Comparison of ENCODE assay signal across 11 cellular contexts in genomic region chr12:124685689-124685993, GRCh38.
DNase-seq lines count a peak whose midpoint lies in the region; ATAC-seq, FAIRE-seq and TF ChIP-seq lines count a peak whose summit lies in the region.
"Had no signal": no experiment of that assay in that cellular context is flagged by ENCODE, and none has a peak within 500 bp of the region (broad histone marks: within the 10 kb centered on the region; RNA-seq: fewer than 3 reads in every experiment).

No MANE protein-coding gene starts in this region.

- TF ChIP-seq RAD21 in HepG2 (CRISPR knock-in tag; IDR thresholded peaks at IDR 0.05) = no peak

- no peak for FAIRE-seq in HepG2 (lab: Jason Lieb, UNC)

- H3K9ac ChIP-seq in PC-3 (ENCODE audit: low read length) (no peak overlapping the region), HepG2 (ENCODE audit: insufficient read depth, low read depth, low read length) (no peak overlapping the region)

- H3K4me1 ChIP-seq in PC-3 (ENCODE audit: insufficient read depth, low read length) (peaks cover 56% of the 10 kb centered on the region), HepG2 (ENCODE audit: insufficient read depth, low read length) (peaks cover 47% of the 10 kb centered on the region)

- H4K20me1 ChIP-seq in PC-3 (ENCODE audit: low read length) (no peaks in the 10 kb centered on the region), HepG2 (ENCODE audit: insufficient read depth, low read length) (no peaks in the 10 kb centered on the region)

- H3K9me2 ChIP-seq in PC-3 (replicated peaks; ENCODE audit: low read length) = no peaks in the 10 kb centered on the region

- in situ Hi-C loops in HepG2 (cut with HindIII; ENCODE audit: extremely low pct_ligation_motif_present, low pct_unique_long_range_greater_than_20kb) = no loop called here

- no peak for ATAC-seq in PC-3
- no peak for ATAC-seq in HepG2
- ATAC-seq in HG03196 (IDR thresholded peaks at IDR 0.05; ENCODE audit: unreplicated experiment) = no peak
- no peak for ATAC-seq in GM18868 (IDR thresholded peaks at IDR 0.05; ENCODE audit: unreplicated experiment)

- no peak for TF ChIP-seq CTCF in PC-3 (conservative IDR thresholded peaks at IDR 0.05; ENCODE audit: low read depth, low read length)
- TF ChIP-seq CTCF in HepG2 (CRISPR knock-in tag; IDR thresholded peaks at IDR 0.05) = no peak

- no peaks in the 10 kb centered on the region for H3K79me2 ChIP-seq in PC-3 (ENCODE audit: low read length)
- no peaks in the 10 kb centered on the region for H3K79me2 ChIP-seq in HepG2 (ENCODE audit: insufficient read depth, low read length)

- no peaks in the 10 kb centered on the region for H3F3A ChIP-seq in PC-3 (ENCODE audit: low read length, unreplicated experiment)

- no peak for TF ChIP-seq POLR2A in HepG2 (IDR thresholded peaks at IDR 0.05; ENCODE audit: insufficient read depth in 1 of 2, low read depth in 2 of 2, low read length in 2 of 2)

- CTCF ChIA-PET in PC-3 (lab: Charles Lee) = interaction anchor here (0.6 kb wide), 1 partner anchor 255 kb away, joined by 3 read pairs; no protein-coding TSS in a partner anchor
- CTCF ChIA-PET in HepG2 (lab: Yijun Ruan, JAX; ENCODE audit: low intra/inter-chr PET ratio, low total read pairs) = no interaction called here

- H3K27ac ChIP-seq in PC-3 (ENCODE audit: low read length) (peak overlapping the region; percentile 94), HepG2 (ENCODE audit: extremely low read length, insufficient read depth, low read length) (no peak overlapping the region), temporal lobe (ENCODE audit: low read depth, low read length) (peak overlapping the region; percentile 82)

- H3K4me2 ChIP-seq in PC-3 (ENCODE audit: low read length) = peak overlapping the region; percentile 76
- peak overlapping the region; percentile 57; the same call in 1 of the 2 replicates for H3K4me2 ChIP-seq in HepG2 (ENCODE audit: low read depth, low read length)

- intact Hi-C loops in PC-3 (cut with micrococcal nuclease) (loop anchor here (2.0 kb wide), 1 partner anchor 35 kb away; no protein-coding TSS in a partner anchor), HepG2 (cut with micrococcal nuclease; ENCODE audit: unreplicated experiment) (no loop called here)

- H3K4me3 ChIP-seq in PC-3 (ENCODE audit: low read length) (no peak overlapping the region), HepG2 (replicated peaks in 1 of 3; ENCODE audit: insufficient read depth in 1 of 3, low read depth in 2 of 3, low read length in 3 of 3) (no peak overlapping the region)

- no peak overlapping the region for H2AFZ ChIP-seq in PC-3 (ENCODE audit: low read length)
- no peak overlapping the region for H2AFZ ChIP-seq in HepG2 (ENCODE audit: low read length)

- H3K36me3 ChIP-seq in PC-3 (ENCODE audit: low read depth, low read length) (no peaks in the 10 kb centered on the region), HepG2 (replicated peaks in 1 of 2; ENCODE audit: control insufficient read depth in 1 of 2, insufficient read depth in 2 of 2, low read length in 2 of 2) (no peaks in the 10 kb centered on the region)

- BruUV-seq in PC-3 (replicated peaks; lab: Mats Ljungman, UMichigan) = no TSS peak
- no TSS peak for BruUV-seq in HepG2 (replicated peaks; lab: Mats Ljungman, UMichigan)

- H3K9me3 ChIP-seq in PC-3 (ENCODE audit: low read length) (no peaks in the 10 kb centered on the region), HepG2 (ENCODE audit: low read length) (no peaks in the 10 kb centered on the region)

- POLR2A ChIA-PET in PC-3 (lab: Charles Lee; ENCODE audit: unreplicated experiment) = no interaction called here
- POLR2A ChIA-PET in HepG2 (lab: Yijun Ruan, JAX) = no interaction called here

- DNase-seq in PC-3 = no peak
- DNase-seq in cerebellar cortex (ENCODE audit: low spot score) = peak; percentile 54
- DNase-seq in HepG2 (ENCODE audit: low spot score) = no peak
- no peak for DNase-seq in NCI-H2107 (lab: John Stamatoyannopoulos, UW)
- no peak for DNase-seq in NCI-H1092 treated with DMSO at 0.1 percent for 48 hours (lab: John Stamatoyannopoulos, UW)
- DNase-seq: activated CD4-positive, alpha-beta T cell treated with anti-CD3 and anti-CD28 coated beads for 48 hours; aorta; NCI-H1105 treated with DMSO at 0.1 percent for 48 hours had no signal

- 12% methylated on average over 6 of the region's 8 CpGs for WGBS in HepG2 (ENCODE audit: low lambda C conversion rate)

- no peaks in the 10 kb centered on the region for H3K27me3 ChIP-seq in PC-3 (ENCODE audit: low read length)
- peaks cover 2 to 46% of the 10 kb centered on the region in 2 experiments for H3K27me3 ChIP-seq in HepG2 (ENCODE audit: control insufficient read depth in 1 of 2, insufficient read depth in 2 of 2, low read length in 2 of 2)

- no peak for TF ChIP-seq EP300 in HepG2 (IDR thresholded peaks at IDR 0.05; ENCODE audit: low read depth in 2 of 2, low read length in 2 of 2)
- TF ChIP-seq EP300 in HepG2 (CRISPR knock-in tag; IDR thresholded peaks at IDR 0.05; ENCODE audit: borderline replicate concordance) = no peak

TF ChIP-seq in HepG2, 621 proteins besides CTCF, POLR2A, EP300 and RAD21:
- TF ChIP-seq NCOA5 (CRISPR knock-in tag; IDR thresholded peaks at IDR 0.05) (no peak), E2F5 (CRISPR knock-in tag; conservative IDR thresholded peaks at IDR 0.05) (no peak), PAXIP1 (CRISPR knock-in tag; conservative IDR thresholded peaks at IDR 0.05) (no peak), ZNF572 (CRISPR knock-in tag; IDR thresholded peaks at IDR 0.05) (no peak), CBFB (CRISPR knock-in tag; IDR thresholded peaks at IDR 0.05) (no peak), GTF2F1 (IDR thresholded peaks at IDR 0.05; ENCODE audit: low read length) (no peak), ZNF567 (CRISPR knock-in tag; IDR thresholded peaks at IDR 0.05; ENCODE audit: borderline replicate concordance) (no peak), ZNF234 (CRISPR knock-in tag; conservative IDR thresholded peaks at IDR 0.05) (no peak), TBX3 (IDR thresholded peaks at IDR 0.05; ENCODE audit: borderline replicate concordance) (no peak), TAF1 (CRISPR knock-in tag; IDR thresholded peaks at IDR 0.05) (no peak), BRF2 (CRISPR knock-in tag; IDR thresholded peaks at IDR 0.05) (no peak), ZNF136 (CRISPR knock-in tag; IDR thresholded peaks at IDR 0.05; ENCODE audit: low read depth) (no peak)
